18 cellular contexts compared by ENCODE assay signal in the genomic region with DNA sequence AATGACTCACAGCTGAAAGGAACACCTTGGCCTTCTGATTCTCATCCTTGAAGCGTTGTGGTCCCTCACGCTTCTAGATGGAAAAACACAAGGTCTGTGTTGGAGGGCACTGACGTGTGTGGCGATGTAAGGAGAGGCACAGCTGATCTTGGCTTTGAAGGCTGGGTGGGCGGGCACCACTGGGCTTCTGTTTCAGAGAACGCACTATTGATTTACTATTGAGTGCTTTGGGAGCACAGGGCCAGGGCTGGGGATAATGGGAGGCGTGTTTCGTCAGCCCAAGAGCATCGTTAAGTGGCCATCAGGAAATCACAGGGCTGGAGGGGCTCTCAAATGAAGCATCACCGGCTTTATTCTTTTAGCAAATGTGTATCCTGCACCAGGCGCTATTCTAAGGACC.
DNase-seq lines count a peak whose midpoint lies in the region; FAIRE-seq and TF ChIP-seq lines count a peak whose summit lies in the region.
"Had no signal": no experiment of that assay in that cellular context is flagged by ENCODE, and none has a peak within 500 bp of the region (broad histone marks: within the 10 kb centered on the region; RNA-seq: fewer than 3 reads in every experiment).

No MANE protein-coding gene starts in this region.

- TF ChIP-seq POLR2A in esophagus squamous epithelium (IDR thresholded peaks at IDR 0.05), result no peak
- TF ChIP-seq POLR2A in suprapubic skin (IDR thresholded peaks at IDR 0.05), result no peak

- H3K4me3 ChIP-seq in esophagus squamous epithelium (no peak overlapping the region), suprapubic skin (no peak overlapping the region)
- H3K4me3 ChIP-seq: SK-N-MC had no signal

- 77 to 80% methylated on average over 6 to 7 of the region's 11 CpGs for WGBS in esophagus squamous epithelium, 2 donors
- WGBS in suprapubic skin, result 54% methylated on average over 10 of the region's 11 CpGs

- peak overlapping the region; percentile 37 for H3K27ac Mint-ChIP-seq in activated CD4-positive, alpha-beta T cell treated with anti-CD3 and anti-CD28 coated beads, Interleukin-2, amount 10 ng/mL, durations not matched to agents 24 days and 14 days
- H3K27ac Mint-ChIP-seq: activated T-helper 2 cell treated with anti-CD3 and anti-CD28 coated beads, Interferon-gamma antibody, Interleukin-2, Interleukin-4, amounts not matched to agents 10 μg/mL and 5 μg/mL and 100 μg/mL, durations not matched to agents 14 hours and 24 hours and 36 hours; nephron had no signal

- H3K9me3 ChIP-seq in esophagus squamous epithelium (no peaks in the 10 kb centered on the region), suprapubic skin (no peaks in the 10 kb centered on the region)

- peaks cover 25 to 71% (median 49%) of the 10 kb centered on the region in 3 donors for H3K4me1 ChIP-seq in esophagus squamous epithelium
- H3K4me1 ChIP-seq in suprapubic skin, result peaks cover 47% of the 10 kb centered on the region

- DNase-seq in activated CD4-positive, alpha-beta T cell treated with anti-CD3 and anti-CD28 coated beads, Interleukin-2, amount 10 ng/mL, durations not matched to agents 24 days and 14 days, result no peak
- DNase-seq in activated CD4-positive, alpha-beta T cell treated with anti-CD3 and anti-CD28 coated beads for 48 hours, result no peak
- DNase-seq in NCI-H345 treated with DMSO at 0.1 percent for 48 hours (lab: John Stamatoyannopoulos, UW; ENCODE audit: unreplicated experiment), result peak; percentile 89
- no peak for DNase-seq in esophagus squamous epithelium (lab: John Stamatoyannopoulos, UW)
- no peak for DNase-seq in suprapubic skin (ENCODE audit: low spot score in 2 of 2)
- DNase-seq in pons (ENCODE audit: low spot score), result no peak
- DNase-seq in SK-N-DZ (ENCODE audit: low spot score), result no peak
- no peak for DNase-seq in D721Med (ENCODE audit: insufficient read length, low spot score)
- DNase-seq: activated CD8-positive, alpha-beta T cell treated with anti-CD3 and anti-CD28 coated beads, Interleukin-2, amount 10 ng/mL, durations not matched to agents 7 days and 5 days; GOT3; KBM-7; NCI-H1694 treated with DMSO at 0.1 percent for 48 hours; stimulated activated CD4-positive, alpha-beta T cell treated with anti-CD3 and anti-CD28 coated beads, Interleukin-4, amount 100 ng/mL, for 24 hours had no signal

- FAIRE-seq in D721Med (lab: Jason Lieb, UNC), result no peak
- FAIRE-seq: A204.1, TTC549 had no signal

- no peak for TF ChIP-seq EP300 in suprapubic skin (IDR thresholded peaks at IDR 0.05)

- H3K36me3 Mint-ChIP-seq in activated CD4-positive, alpha-beta T cell treated with anti-CD3 and anti-CD28 coated beads, Interleukin-2, amount 10 ng/mL, durations not matched to agents 24 days and 14 days (ENCODE audit: low read depth), result peaks cover 10% of the 10 kb centered on the region

- TF ChIP-seq CTCF in esophagus squamous epithelium (IDR thresholded peaks at IDR 0.05) (no peak), suprapubic skin (IDR thresholded peaks at IDR 0.05) (no peak), D721Med (IDR thresholded peaks at IDR 0.05; ENCODE audit: insufficient read depth, missing control alignments) (no peak)

- H3K4me1 Mint-ChIP-seq in activated CD4-positive, alpha-beta T cell treated with anti-CD3 and anti-CD28 coated beads, Interleukin-2, amount 10 ng/mL, durations not matched to agents 24 days and 14 days, result peaks cover 23% of the 10 kb centered on the region

- peaks cover 0 to 22% (median 0%) of the 10 kb centered on the region in 3 donors for H3K36me3 ChIP-seq in esophagus squamous epithelium
- no peaks in the 10 kb centered on the region for H3K36me3 ChIP-seq in suprapubic skin

- H3K27me3 ChIP-seq in esophagus squamous epithelium (no peaks in the 10 kb centered on the region), suprapubic skin (no peaks in the 10 kb centered on the region)

- no peak overlapping the region for H3K4me3 Mint-ChIP-seq in activated CD4-positive, alpha-beta T cell treated with anti-CD3 and anti-CD28 coated beads, Interleukin-2, amount 10 ng/mL, durations not matched to agents 24 days and 14 days
- H3K4me3 Mint-ChIP-seq: activated CD8-positive, alpha-beta T cell treated with anti-CD3 and anti-CD28 coated beads, Interleukin-2, amount 10 ng/mL, durations not matched to agents 7 days and 5 days; nephron had no signal

- H3K27ac ChIP-seq in esophagus squamous epithelium, result peak overlapping the region; percentile 47 to 77 (median 67)
- H3K27ac ChIP-seq in suprapubic skin, result peak overlapping the region; percentile 70
- H3K27ac ChIP-seq: SK-N-MC had no signal

- no peaks in the 10 kb centered on the region for H3K27me3 Mint-ChIP-seq in activated CD4-positive, alpha-beta T cell treated with anti-CD3 and anti-CD28 coated beads, Interleukin-2, amount 10 ng/mL, durations not matched to agents 24 days and 14 days

- intact Hi-C loops in activated CD4-positive, alpha-beta T cell treated with anti-CD3 and anti-CD28 coated beads, Interleukin-2, amount 10 ng/mL, durations not matched to agents 24 days and 14 days (cut with micrococcal nuclease), result no loop called here
- intact Hi-C loops in esophagus squamous epithelium (cut with DNase I), result no loop called here

- no peaks in the 10 kb centered on the region for H3K9me3 Mint-ChIP-seq in activated CD4-positive, alpha-beta T cell treated with anti-CD3 and anti-CD28 coated beads, Interleukin-2, amount 10 ng/mL, durations not matched to agents 24 days and 14 days
- H3K9me3 Mint-ChIP-seq: activated T-helper 2 cell treated with anti-CD3 and anti-CD28 coated beads, Interferon-gamma antibody, Interleukin-2, Interleukin-4, amounts not matched to agents 10 μg/mL and 5 μg/mL and 100 μg/mL, durations not matched to agents 14 hours and 24 hours and 36 hours had no signal
